In the genomic region with DNA sequence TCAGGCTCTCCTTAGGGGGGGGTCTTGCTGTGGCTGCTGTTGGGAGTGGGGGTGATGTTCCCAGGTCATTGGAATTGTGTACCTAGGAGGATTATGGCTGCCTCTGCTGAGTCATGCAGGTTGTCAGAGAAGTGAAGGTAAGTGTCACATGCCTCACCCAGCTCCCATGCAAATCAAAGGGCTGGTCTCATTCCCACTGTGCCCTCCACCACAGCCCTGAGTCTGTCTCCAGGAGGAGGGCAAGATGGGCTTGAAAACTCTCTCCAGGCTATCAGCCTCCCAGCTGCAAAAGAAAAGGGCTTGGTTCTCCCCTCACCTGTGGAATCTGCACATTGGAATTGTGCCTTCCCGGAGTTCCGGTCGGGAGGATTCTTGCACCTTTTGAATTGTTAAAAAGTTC, we compare ENCODE assay signal across 1 cellular context.
TF ChIP-seq lines count a peak whose summit lies in the region.

No MANE protein-coding gene starts in this region.

TF ChIP-seq in GM23338, 12 proteins besides CTCF, POLR2A, EP300 and RAD21 (continued from another document):
- TF ChIP-seq ZNF462 (CRISPR knock-in tag; IDR thresholded peaks at IDR 0.05) (no peak), POLR2AphosphoS5 (IDR thresholded peaks at IDR 0.05; ENCODE audit: low read depth) (no peak)
- TF ChIP-seq, protein P1, sequence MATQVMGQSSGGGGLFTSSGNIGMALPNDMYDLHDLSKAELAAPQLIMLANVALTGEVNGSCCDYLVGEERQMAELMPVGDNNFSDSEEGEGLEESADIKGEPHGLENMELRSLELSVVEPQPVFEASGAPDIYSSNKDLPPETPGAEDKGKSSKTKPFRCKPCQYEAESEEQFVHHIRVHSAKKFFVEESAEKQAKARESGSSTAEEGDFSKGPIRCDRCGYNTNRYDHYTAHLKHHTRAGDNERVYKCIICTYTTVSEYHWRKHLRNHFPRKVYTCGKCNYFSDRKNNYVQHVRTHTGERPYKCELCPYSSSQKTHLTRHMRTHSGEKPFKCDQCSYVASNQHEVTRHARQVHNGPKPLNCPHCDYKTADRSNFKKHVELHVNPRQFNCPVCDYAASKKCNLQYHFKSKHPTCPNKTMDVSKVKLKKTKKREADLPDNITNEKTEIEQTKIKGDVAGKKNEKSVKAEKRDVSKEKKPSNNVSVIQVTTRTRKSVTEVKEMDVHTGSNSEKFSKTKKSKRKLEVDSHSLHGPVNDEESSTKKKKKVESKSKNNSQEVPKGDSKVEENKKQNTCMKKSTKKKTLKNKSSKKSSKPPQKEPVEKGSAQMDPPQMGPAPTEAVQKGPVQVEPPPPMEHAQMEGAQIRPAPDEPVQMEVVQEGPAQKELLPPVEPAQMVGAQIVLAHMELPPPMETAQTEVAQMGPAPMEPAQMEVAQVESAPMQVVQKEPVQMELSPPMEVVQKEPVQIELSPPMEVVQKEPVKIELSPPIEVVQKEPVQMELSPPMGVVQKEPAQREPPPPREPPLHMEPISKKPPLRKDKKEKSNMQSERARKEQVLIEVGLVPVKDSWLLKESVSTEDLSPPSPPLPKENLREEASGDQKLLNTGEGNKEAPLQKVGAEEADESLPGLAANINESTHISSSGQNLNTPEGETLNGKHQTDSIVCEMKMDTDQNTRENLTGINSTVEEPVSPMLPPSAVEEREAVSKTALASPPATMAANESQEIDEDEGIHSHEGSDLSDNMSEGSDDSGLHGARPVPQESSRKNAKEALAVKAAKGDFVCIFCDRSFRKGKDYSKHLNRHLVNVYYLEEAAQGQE (IDR thresholded peaks at IDR 0.05; ENCODE audit: unreplicated experiment) = no peak
